In genomic region chr6:53192590-53193232, GRCh38 we compare ENCODE assay signal across 11 cellular contexts. TPM values are rescaled to one million over a fixed set of nuclear protein-coding genes. Genes with fewer than 3 reads are reported as not detected.
DNase-seq lines count a peak whose midpoint lies in the region; ATAC-seq, FAIRE-seq and TF ChIP-seq lines count a peak whose summit lies in the region.
"Had no signal": no experiment of that assay in that cellular context is flagged by ENCODE, and none has a peak within 500 bp of the region (broad histone marks: within the 10 kb centered on the region; RNA-seq: fewer than 3 reads in every experiment).

No MANE protein-coding gene starts in this region.

- no peak overlapping the region for H3K14ac ChIP-seq in H9 (ENCODE audit: insufficient read depth, low read length)

- H3K23me2 ChIP-seq in H9 (ENCODE audit: insufficient read length, low read depth, low read length, poor library complexity, severe bottlenecking), result no peaks in the 10 kb centered on the region

- H3K4me1 ChIP-seq in H9 (ENCODE audit: insufficient read depth, low read length), result peaks cover 3% of the 10 kb centered on the region; the same call in 1 of the 2 replicates
- no peaks in the 10 kb centered on the region for H3K4me1 ChIP-seq in fibroblast of lung (ENCODE audit: control insufficient read depth, extremely low read depth, insufficient read depth, low read length)
- H3K4me1 ChIP-seq in pancreas, result peaks cover 0 to 8% (median 3%) of the 10 kb centered on the region in 3 donors
- H3K4me1 ChIP-seq: psoas muscle had no signal

- no peaks in the 10 kb centered on the region for H3K79me1 ChIP-seq in H9 (ENCODE audit: insufficient read depth, low read depth, low read length, poor library complexity, severe bottlenecking)

- H3K4me3 ChIP-seq in fibroblast of lung (replicated peaks in 1 of 4; ENCODE audit: control extremely low read depth in 1 of 4, insufficient read depth in 1 of 4, low read depth in 3 of 4, low read length in 4 of 4) (no peak overlapping the region), pancreas (no peak overlapping the region), MG63 (no peak overlapping the region)
- H3K4me3 ChIP-seq: psoas muscle had no signal

- H3K36me3 Mint-ChIP-seq in H9 (ENCODE audit: insufficient read depth in 1 of 3, low read depth in 3 of 3), result no peaks in the 10 kb centered on the region

- 0 out of 5 replicates have a peak, but pooled peaks cover 0 to 3% of the 10 kb centered on the region in 2 experiments for H3K9me3 Mint-ChIP-seq in H9

- H3K27me3 Mint-ChIP-seq in H9 (ENCODE audit: low read depth), result no peaks in the 10 kb centered on the region

- H3K79me2 ChIP-seq in H9 (ENCODE audit: insufficient read depth, low read length) (no peaks in the 10 kb centered on the region), fibroblast of lung (ENCODE audit: control insufficient read depth, insufficient read depth, low read length) (no peaks in the 10 kb centered on the region)

- H3K23ac ChIP-seq in H9 (ENCODE audit: insufficient read length, low read depth, low read length), result no peak overlapping the region

- no peak overlapping the region for H4K8ac ChIP-seq in H9 (replicated peaks; ENCODE audit: insufficient read length, low read depth, low read length)

- peak; percentile 43 to 86 (median 68) for ATAC-seq in pancreas
- ATAC-seq in GM21423 (IDR thresholded peaks at IDR 0.05; ENCODE audit: unreplicated experiment), result no peak
- ATAC-seq: psoas muscle had no signal

- H3K4me2 ChIP-seq in H9 (ENCODE audit: insufficient read depth, insufficient read length, low read length) (no peak overlapping the region), fibroblast of lung (ENCODE audit: extremely low read depth, insufficient read depth, low read length) (no peak overlapping the region)

- H3K9me3 ChIP-seq in H9 (ENCODE audit: control insufficient read depth, low read depth, low read length) (no peaks in the 10 kb centered on the region), fibroblast of lung (ENCODE audit: control insufficient read depth, insufficient read depth, low read depth, low read length) (no peaks in the 10 kb centered on the region), pancreas (no peaks in the 10 kb centered on the region), MG63 (no peaks in the 10 kb centered on the region)
- H3K9me3 ChIP-seq: psoas muscle had no signal

- peaks cover 17 to 21% of the 10 kb centered on the region in 2 experiments for H3K4me1 Mint-ChIP-seq in H9

- H2BK12ac ChIP-seq in H9 (ENCODE audit: insufficient read length, low read depth, low read length), result no peak overlapping the region

- H2AK5ac ChIP-seq in H9 (ENCODE audit: insufficient read length, low read length), result no peak overlapping the region

- H2BK5ac ChIP-seq in H9 (ENCODE audit: insufficient read length, low read length), result no peak overlapping the region

- no peak overlapping the region for H3K4ac ChIP-seq in H9 (ENCODE audit: low read depth, low read length)

- DNase-seq in H9 (peak; percentile 44), NCI-H748 treated with DMSO at 0.1 percent for 48 hours (lab: John Stamatoyannopoulos, UW) (peak; percentile 86), fibroblast of lung (ENCODE audit: low read depth in 2 of 2) (peak in 1 of 2 donors; percentile 23), pancreas (no peak), NCI-H82 treated with DMSO at 0.1 percent for 48 hours (lab: John Stamatoyannopoulos, UW; ENCODE audit: unreplicated experiment) (no peak), MG63 (no peak)
- no peak for DNase-seq in stimulated activated CD4-positive, alpha-beta T cell treated with anti-CD3 and anti-CD28 coated beads, Interleukin-15, amount 100 ng/mL, for 24 hours
- DNase-seq: amniotic stem cell, NCI-H2081 treated with DMSO at 0.1 percent for 48 hours, psoas muscle had no signal

- H2BK20ac ChIP-seq in H9 (ENCODE audit: low read depth, low read length, poor library complexity, severe bottlenecking), result no peak overlapping the region

- no peaks in the 10 kb centered on the region for H3K27me3 ChIP-seq in H9 (ENCODE audit: insufficient read depth, low read length)
- no peaks in the 10 kb centered on the region for H3K27me3 ChIP-seq in fibroblast of lung (ENCODE audit: control insufficient read depth, insufficient read depth, low read length)
- no peaks in the 10 kb centered on the region for H3K27me3 ChIP-seq in pancreas
- no peaks in the 10 kb centered on the region for H3K27me3 ChIP-seq in MG63

- no peak overlapping the region for H3T11ph ChIP-seq in H9 (ENCODE audit: low read length)

- H3K9ac ChIP-seq in H9 (ENCODE audit: extremely low read depth, insufficient read length, low read length), result peak overlapping the region; percentile 7
- H3K9ac ChIP-seq in fibroblast of lung (ENCODE audit: insufficient read depth, low read length), result no peak overlapping the region

- intact Hi-C loops in pancreas (cut with DNase I), result no loop called here

- H3K27ac Mint-ChIP-seq in H9, result peak overlapping the region in 2 of 3 experiments; percentile 28 to 52; a peak in 2 of 7 replicates

- no CpG with 5 or more reads among the region's 5 CpGs for WGBS in H9 (ENCODE audit: extremely low coverage, insufficient read length, low lambda C conversion rate)
- 15 to 36% methylated on average over 5 of the region's 5 CpGs for WGBS in pancreas, 2 donors

- H3K27ac ChIP-seq in H9 (ENCODE audit: insufficient read length, low read depth, low read length), result no peak overlapping the region
- no peak overlapping the region for H3K27ac ChIP-seq in fibroblast of lung (ENCODE audit: insufficient read depth, low read length)
- peak overlapping the region in 2 of 4 donors; percentile 44 to 50 for H3K27ac ChIP-seq in pancreas
- H3K27ac ChIP-seq: psoas muscle had no signal

- peak overlapping the region; percentile 95 for H2AFZ ChIP-seq in H9 (ENCODE audit: low read length)
- H2AFZ ChIP-seq in fibroblast of lung (ENCODE audit: low read length), result peak overlapping the region; percentile 41

- H3K36me3 ChIP-seq in fibroblast of lung (ENCODE audit: control insufficient read depth, insufficient read depth, low read length), result no peaks in the 10 kb centered on the region
- no peaks in the 10 kb centered on the region for H3K36me3 ChIP-seq in pancreas
- H3K36me3 ChIP-seq in MG63, result no peaks in the 10 kb centered on the region

- no peak overlapping the region for H3K18ac ChIP-seq in H9 (ENCODE audit: insufficient read length, low read depth, low read length)

- TF ChIP-seq CTCF in H9 (conservative IDR thresholded peaks at IDR 0.05) (no peak), fibroblast of lung (conservative IDR thresholded peaks at IDR 0.05 in 1 of 2, IDR thresholded peaks at IDR 0.05 in 1 of 2; ENCODE audit: low read depth in 1 of 2, low read length in 2 of 2) (no peak), pancreas (IDR thresholded peaks at IDR 0.05) (no peak)

- no peak overlapping the region for H2BK120ac ChIP-seq in H9 (ENCODE audit: low read depth, low read length, poor library complexity, severe bottlenecking)

- no peak overlapping the region for H4K5ac ChIP-seq in H9 (ENCODE audit: insufficient read length, low read depth, low read length)

- H4K91ac ChIP-seq in H9 (ENCODE audit: insufficient read length, low read depth, low read length), result no peak overlapping the region

- H2BK15ac ChIP-seq in H9 (ENCODE audit: low read depth, low read length), result no peak overlapping the region

- no peak overlapping the region for H3K56ac ChIP-seq in H9 (ENCODE audit: insufficient read length, low read depth, low read length)

- H4K20me1 ChIP-seq in H9 (ENCODE audit: control insufficient read depth, insufficient read depth, insufficient read length), result no peaks in the 10 kb centered on the region
- no peaks in the 10 kb centered on the region for H4K20me1 ChIP-seq in fibroblast of lung (ENCODE audit: control insufficient read depth, extremely low read depth, insufficient read depth, low read length)

- no peak for FAIRE-seq in pancreas (lab: Jason Lieb, UNC)

- no peak overlapping the region for H3K4me3 Mint-ChIP-seq in H9

RNA-seq across cellular contexts. Expression of gene GCM1, which starts 44.1 kb away (rescaled TPM):
- total RNA-seq in H9 (2021), result 0.07 TPM in 1 of 2 replicates, not detected in the other
- total RNA-seq in fibroblast of lung, result not detected in 2 replicates
- polyA plus RNA-seq in fibroblast of lung, result not detected in 2 replicates
- polyA plus RNA-seq in fibroblast of lung (2012), result not detected in 2 replicates
- polyA minus RNA-seq in fibroblast of lung (ENCODE audit: low replicate concordance), result not detected in 2 replicates
- not detected for total RNA-seq in pancreas
- not detected for polyA plus RNA-seq in pancreas
- total RNA-seq in MG63 (2014; rRNA removed; shearing (Covaris generic); ENCODE audit: low replicate concordance), result not detected in 2 replicates
- total RNA-seq: psoas muscle had no signal
- polyA plus RNA-seq: psoas muscle had no signal

Comparison
In these comparisons a context has a peak if more than half of its experiments do, and no peak if none do; other contexts are left out.
1. DNase-seq: peak in H9 (single experiment) and NCI-H748 treated with DMSO at 0.1 percent for 48 hours (single experiment); none in pancreas (0 of 6), NCI-H82 treated with DMSO at 0.1 percent for 48 hours (single experiment), stimulated activated CD4-positive, alpha-beta T cell treated with anti-CD3 and anti-CD28 coated beads, Interleukin-15, amount 100 ng/mL, for 24 hours (single experiment) and MG63 (single experiment).